ENCODE assay signal across 9 cellular contexts in the genomic region with DNA sequence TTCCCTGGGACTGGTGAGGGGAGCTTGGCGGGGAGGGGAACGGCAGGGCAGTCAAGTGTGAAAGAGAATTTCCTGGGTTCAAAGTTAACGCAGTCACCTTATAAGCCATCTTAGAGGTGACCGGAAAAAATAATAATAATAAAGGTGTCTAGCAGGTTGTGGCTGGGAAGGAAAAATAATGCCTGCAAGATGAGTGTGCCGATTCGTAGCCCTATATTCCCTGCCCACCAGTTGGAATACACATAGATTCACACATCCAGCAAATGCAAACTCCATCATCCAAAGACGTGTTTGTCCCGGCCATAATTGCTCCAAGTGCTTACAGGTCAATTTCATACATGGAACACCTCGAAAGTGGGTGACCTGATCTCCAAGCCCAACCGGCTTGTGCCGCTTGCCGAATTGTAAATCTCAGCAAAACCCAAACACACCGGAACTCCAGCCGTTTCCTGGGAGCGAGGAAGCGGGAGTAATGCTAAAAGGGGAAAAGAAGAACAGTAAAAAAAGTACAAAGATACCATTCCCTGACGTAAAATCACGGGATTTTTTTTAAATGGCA. TPM values are rescaled to one million over a fixed set of nuclear protein-coding genes. Genes with fewer than 3 reads are reported as not detected.
DNase-seq lines count a peak whose midpoint lies in the region; ATAC-seq and TF ChIP-seq lines count a peak whose summit lies in the region.
"Had no signal": no experiment of that assay in that cellular context is flagged by ENCODE, and none has a peak within 500 bp of the region (broad histone marks: within the 10 kb centered on the region; RNA-seq: fewer than 3 reads in every experiment).

No MANE protein-coding gene starts in this region.

- POLR2A ChIA-PET in Caco-2 (lab: Charles Lee): no interaction called here

- H3K27me3 ChIP-seq in Caco-2 (replicated peaks; ENCODE audit: control insufficient read depth, insufficient read depth, low read length) (no peaks in the 10 kb centered on the region), neural progenitor cell (no peaks in the 10 kb centered on the region)

- no peaks in the 10 kb centered on the region for H3K9me3 Mint-ChIP-seq in Caco-2 (ENCODE audit: unreplicated experiment)
- H3K9me3 Mint-ChIP-seq in endothelial cell (ENCODE audit: unreplicated experiment): no peaks in the 10 kb centered on the region
- peaks cover 13% of the 10 kb centered on the region for H3K9me3 Mint-ChIP-seq in neural progenitor cell

- TSS peak; percentile 11 for BruUV-seq in Caco-2 (replicated peaks; lab: Mats Ljungman, UMichigan)

- H2AFZ ChIP-seq in neural progenitor cell (replicated peaks): no peak overlapping the region

- H3K79me2 ChIP-seq in neural progenitor cell (ENCODE audit: low read depth): peaks cover 75% of the 10 kb centered on the region

- no peaks in the 10 kb centered on the region for H3K27me3 Mint-ChIP-seq in Caco-2 (ENCODE audit: insufficient read depth, unreplicated experiment)
- peaks cover 15% of the 10 kb centered on the region for H3K27me3 Mint-ChIP-seq in endothelial cell (ENCODE audit: unreplicated experiment)
- peaks cover 14% of the 10 kb centered on the region for H3K27me3 Mint-ChIP-seq in neural progenitor cell (ENCODE audit: insufficient read depth, low read depth)

- H3K9ac ChIP-seq in neural progenitor cell: peak overlapping the region; percentile 73

- H3K36me3 ChIP-seq in Caco-2 (ENCODE audit: control insufficient read depth, insufficient read depth, low read length) (no peaks in the 10 kb centered on the region), neural progenitor cell (peaks cover 7% of the 10 kb centered on the region)

- no peak for ATAC-seq in GM21381 (IDR thresholded peaks at IDR 0.05; ENCODE audit: unreplicated experiment)

- peaks cover 6% of the 10 kb centered on the region; the same call in 1 of the 2 replicates for H3K4me1 ChIP-seq in Caco-2
- peaks cover 24% of the 10 kb centered on the region for H3K4me1 ChIP-seq in neural progenitor cell

- peaks cover 39% of the 10 kb centered on the region for H4K20me1 ChIP-seq in neural progenitor cell (ENCODE audit: low read depth)

- intact Hi-C loops in Caco-2 (cut with micrococcal nuclease; ENCODE audit: unreplicated experiment): loop anchor here (1.0 to 10.0 kb wide), 7 partner anchors 42 to 880 kb away; no protein-coding TSS in a partner anchor

- H3K9me3 ChIP-seq in Caco-2: no peaks in the 10 kb centered on the region
- peaks cover 6% of the 10 kb centered on the region for H3K9me3 ChIP-seq in neural progenitor cell (ENCODE audit: low read depth)

- H3K4me3 ChIP-seq in Caco-2 (ENCODE audit: low read depth, low read length): peak overlapping the region; percentile 83
- H3K4me3 ChIP-seq in LNCaP clone FGC (ENCODE audit: low read depth, low read length): peak overlapping the region; percentile 83
- H3K4me3 ChIP-seq in neural progenitor cell: peak overlapping the region; percentile 96

- H3K4me3 Mint-ChIP-seq in Caco-2 (ENCODE audit: unreplicated experiment): peak overlapping the region; percentile 92
- H3K4me3 Mint-ChIP-seq in endothelial cell (ENCODE audit: unreplicated experiment): peak overlapping the region; percentile 96
- peak overlapping the region; percentile 100 for H3K4me3 Mint-ChIP-seq in neural progenitor cell

- H3K36me3 Mint-ChIP-seq in Caco-2 (ENCODE audit: insufficient read depth, unreplicated experiment) (peaks cover 23% of the 10 kb centered on the region), endothelial cell (ENCODE audit: low read depth, unreplicated experiment) (peaks cover 6% of the 10 kb centered on the region), neural progenitor cell (peaks cover 11% of the 10 kb centered on the region)
- H3K36me3 Mint-ChIP-seq: IgD-negative memory B cell had no signal

- DNase-seq in Caco-2: no peak
- no peak for DNase-seq in LNCaP clone FGC (ENCODE audit: low read depth)
- peak; percentile 11 for DNase-seq in endothelial cell (ENCODE audit: low spot score)
- DNase-seq in neural progenitor cell (ENCODE audit: low spot score): peak; percentile 50
- DNase-seq in NCI-H82 (lab: John Stamatoyannopoulos, UW): no peak
- no peak for DNase-seq in 8988T
- DNase-seq in NCI-H446 (lab: John Stamatoyannopoulos, UW): no peak

- TF ChIP-seq CTCF in Caco-2 (IDR thresholded peaks at IDR 0.05; ENCODE audit: insufficient read depth in 1 of 2, low read depth in 1 of 2, low read length in 1 of 2, severe bottlenecking in 1 of 2, unreplicated experiment in 1 of 2) (no peak), LNCaP clone FGC (IDR thresholded peaks at IDR 0.05; ENCODE audit: control insufficient read depth, extremely low read depth, insufficient read depth) (no peak), endothelial cell (IDR thresholded peaks at IDR 0.05; ENCODE audit: unreplicated experiment) (no peak), neural progenitor cell (IDR thresholded peaks at IDR 0.05) (no peak)

- H3K27ac Mint-ChIP-seq in Caco-2 (ENCODE audit: unreplicated experiment) (peak overlapping the region; percentile 82), endothelial cell (ENCODE audit: unreplicated experiment) (peak overlapping the region; percentile 76), neural progenitor cell (peak overlapping the region; percentile 98)

- CTCF ChIA-PET in Caco-2 (lab: Charles Lee): interaction anchor here (0.6 kb wide), 1 partner anchor 223 kb away, joined by 4 read pairs; no protein-coding TSS in a partner anchor

- H3F3A ChIP-seq in neural progenitor cell (ENCODE audit: low read depth): peaks cover 47% of the 10 kb centered on the region

- peak overlapping the region; percentile 88 for H3K4me2 ChIP-seq in neural progenitor cell

- peak overlapping the region; percentile 93 for H3K27ac ChIP-seq in neural progenitor cell

- H3K4me1 Mint-ChIP-seq in Caco-2 (ENCODE audit: low read depth, unreplicated experiment) (peaks cover 9% of the 10 kb centered on the region), endothelial cell (ENCODE audit: unreplicated experiment) (peaks cover 22% of the 10 kb centered on the region), neural progenitor cell (peaks cover 31% of the 10 kb centered on the region)

RNA-seq across cellular contexts. Expression of gene FAT1, which starts 1.3 kb away (rescaled TPM):
- total RNA-seq in Caco-2 (2022): 135 and 141 TPM in 2 replicates
- 67.7 TPM for total RNA-seq in endothelial cell (ENCODE audit: unreplicated experiment)
- total RNA-seq in neural progenitor cell (ENCODE audit: low replicate concordance): 400 and 517 TPM in 2 replicates

Comparison
In these comparisons a context has a peak if more than half of its experiments do, and no peak if none do; other contexts are left out.
1. DNase-seq: peak in endothelial cell (single experiment) and neural progenitor cell (single experiment); none in Caco-2 (0 of 2), LNCaP clone FGC (single experiment), NCI-H82 (single experiment), 8988T (single experiment) and NCI-H446 (0 of 2).
2. Peak in every context shown above with its lines, with median percentiles within 50 percentile points of each other: H3K4me3 ChIP-seq, H3K27ac Mint-ChIP-seq and H3K4me3 Mint-ChIP-seq.